21 cellular contexts compared by ENCODE assay signal in the genomic region with DNA sequence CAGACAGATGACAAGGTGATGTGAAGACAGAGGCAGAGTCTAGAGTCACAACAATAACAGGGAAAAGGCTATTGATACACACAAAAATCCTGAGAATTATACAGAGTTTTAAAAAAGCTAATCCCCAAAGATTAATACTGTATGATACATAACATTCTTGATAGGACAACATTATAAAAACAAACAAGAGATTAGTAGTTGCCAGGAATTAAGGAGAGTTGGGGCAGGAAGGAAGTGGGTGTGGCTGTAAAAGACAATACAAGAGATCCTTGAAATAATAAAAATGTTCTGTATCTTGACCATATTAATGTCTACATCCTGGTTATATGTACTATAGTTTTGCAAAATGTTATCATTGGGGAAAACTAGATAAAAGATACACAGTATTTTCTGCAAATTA.
A peak's percentile ranks its signal among the peaks of the same experiment; 100 is the strongest.
DNase-seq lines count a peak whose midpoint lies in the region; ATAC-seq, FAIRE-seq and TF ChIP-seq lines count a peak whose summit lies in the region.
"Had no signal": no experiment of that assay in that cellular context is flagged by ENCODE, and none has a peak within 500 bp of the region (broad histone marks: within the 10 kb centered on the region; RNA-seq: fewer than 3 reads in every experiment).

No MANE protein-coding gene starts in this region.

- H3K4me1 Mint-ChIP-seq in MCF 10A (ENCODE audit: insufficient read depth, unreplicated experiment): peaks cover 15% of the 10 kb centered on the region

- BruUV-seq in MCF 10A (replicated peaks; lab: Mats Ljungman, UMichigan): no TSS peak
- BruUV-seq in mammary epithelial cell (replicated peaks; lab: Mats Ljungman, UMichigan): no TSS peak

- in situ Hi-C loops in mammary epithelial cell (cut with MboI; ENCODE audit: low sequenced_read_pairs in 2 of 2): no loop called here

- no peaks in the 10 kb centered on the region for H3K27me3 ChIP-seq in mammary epithelial cell (ENCODE audit: insufficient read depth, low read length)
- H3K27me3 ChIP-seq: esophagus muscularis mucosa had no signal

- H2AFZ ChIP-seq in mammary epithelial cell (ENCODE audit: low read depth, low read length): no peak overlapping the region

- no peak overlapping the region for H3K4me2 ChIP-seq in mammary epithelial cell (ENCODE audit: insufficient read depth, low read depth, low read length)

- TF ChIP-seq POLR2A in GM12892 (IDR thresholded peaks at IDR 0.05; ENCODE audit: low read depth, low read length) (no peak), GM12891 (IDR thresholded peaks at IDR 0.05; ENCODE audit: low read depth, low read length) (no peak)

- H3K27ac Mint-ChIP-seq in MCF 10A (ENCODE audit: low read depth, unreplicated experiment): no peak overlapping the region
- H3K27ac Mint-ChIP-seq: activated naive CD4-positive, alpha-beta T cell treated with anti-CD3 and anti-CD28 coated beads, Interleukin-2, amount 50 U/mL, for 72 hours; memory B cell had no signal

- POLR2A ChIA-PET in MCF 10A (lab: Yijun Ruan, JAX): no interaction called here

- intact Hi-C loops in MCF 10A (cut with micrococcal nuclease): no loop called here
- intact Hi-C loops in mammary epithelial cell (cut with micrococcal nuclease): no loop called here

- no peak overlapping the region for H3K9ac ChIP-seq in mammary epithelial cell (ENCODE audit: insufficient read depth, low read length)

- H3K27ac ChIP-seq in mammary epithelial cell (ENCODE audit: insufficient read depth, low read depth, low read length) (no peak overlapping the region), VCaP (peak overlapping the region; percentile 40)
- H3K27ac ChIP-seq: esophagus muscularis mucosa, RWPE1 had no signal

- CTCF ChIA-PET in MCF 10A (lab: Yijun Ruan, JAX): no interaction called here
- CTCF ChIA-PET in mammary epithelial cell (lab: Charles Lee; ENCODE audit: low non-redundant PET): no interaction called here

- ATAC-seq in HG02678 (IDR thresholded peaks at IDR 0.05; ENCODE audit: unreplicated experiment): no peak
- ATAC-seq: activated CD4-positive, CD25-positive, alpha-beta regulatory T cell treated with anti-CD3 and anti-CD28 coated beads, Interleukin-2, amount 50 U/mL, for 24 hours; activated naive CD4-positive, alpha-beta T cell treated with anti-CD3 and anti-CD28 coated beads, Interleukin-2, amount 50 U/mL, for 72 hours; HCT116; right cardiac atrium had no signal

- TF ChIP-seq CTCF in MCF 10A (IDR thresholded peaks at IDR 0.05; ENCODE audit: unreplicated experiment): no peak
- TF ChIP-seq CTCF in mammary epithelial cell (conservative IDR thresholded peaks at IDR 0.05 in 1 of 2, IDR thresholded peaks at IDR 0.05 in 1 of 2; ENCODE audit: extremely low read depth in 1 of 2, insufficient read depth in 1 of 2, low read depth in 1 of 2, low read length in 2 of 2): no peak
- TF ChIP-seq CTCF in VCaP (conservative IDR thresholded peaks at IDR 0.05): no peak
- no peak for TF ChIP-seq CTCF in fibroblast of pulmonary artery (IDR thresholded peaks at IDR 0.05; ENCODE audit: low read length, missing control alignments)

- FAIRE-seq in GM12892 (lab: Jason Lieb, UNC) (no peak), GM12891 (lab: Jason Lieb, UNC) (no peak)

- no peaks in the 10 kb centered on the region for H3K36me3 Mint-ChIP-seq in MCF 10A (ENCODE audit: insufficient read depth, unreplicated experiment)
- H3K36me3 Mint-ChIP-seq: activated naive CD4-positive, alpha-beta T cell treated with anti-CD3 and anti-CD28 coated beads, Interleukin-2, amount 50 U/mL, for 72 hours had no signal

- H3K4me3 Mint-ChIP-seq in MCF 10A (ENCODE audit: unreplicated experiment): no peak overlapping the region
- H3K4me3 Mint-ChIP-seq: memory B cell had no signal

- DNase-seq in MCF 10A (ENCODE audit: unreplicated experiment) (peak; percentile 20), mammary epithelial cell (no peak), fibroblast of pulmonary artery (ENCODE audit: low read depth) (peak; percentile 72), GM12892 (ENCODE audit: insufficient read length) (no peak), GM12891 (ENCODE audit: insufficient read length, low spot score) (no peak), T-helper 1 cell (no peak)
- DNase-seq: 8988T; effector CD8-positive, alpha-beta T cell; KBM-7; NCI-H1694 treated with DMSO at 0.1 percent for 48 hours; NCI-H526 treated with DMSO at 0.1 percent for 48 hours; right cardiac atrium; trophoblast cell had no signal

- dilution Hi-C loops in mammary epithelial cell (cut with HindIII; ENCODE audit: low sequenced_read_pairs): no loop called here

- H3K4me3 ChIP-seq in mammary epithelial cell (replicated peaks in 1 of 3; ENCODE audit: insufficient read depth in 1 of 3, low read depth in 2 of 3, low read length in 3 of 3) (no peak overlapping the region), fibroblast of pulmonary artery (replicated peaks; ENCODE audit: low read depth, low read length) (no peak overlapping the region)
- H3K4me3 ChIP-seq: esophagus muscularis mucosa had no signal

- H3K79me2 ChIP-seq in mammary epithelial cell (ENCODE audit: insufficient read depth, low read length): no peaks in the 10 kb centered on the region

- H3K36me3 ChIP-seq in mammary epithelial cell (ENCODE audit: insufficient read depth, low read length): no peaks in the 10 kb centered on the region
- H3K36me3 ChIP-seq: esophagus muscularis mucosa had no signal

- no peaks in the 10 kb centered on the region for H3K9me3 Mint-ChIP-seq in MCF 10A (ENCODE audit: unreplicated experiment)
- H3K9me3 Mint-ChIP-seq: activated naive CD4-positive, alpha-beta T cell treated with anti-CD3 and anti-CD28 coated beads, Interleukin-2, amount 50 U/mL, for 72 hours; memory B cell had no signal

- no peaks in the 10 kb centered on the region for H3K9me3 ChIP-seq in mammary epithelial cell (replicated peaks; ENCODE audit: insufficient read depth, low read length)
- H3K9me3 ChIP-seq: esophagus muscularis mucosa had no signal

- H3K4me1 ChIP-seq in mammary epithelial cell (ENCODE audit: insufficient read depth, low read length): no peaks in the 10 kb centered on the region
- H3K4me1 ChIP-seq: esophagus muscularis mucosa had no signal

- H3K27me3 Mint-ChIP-seq in MCF 10A (ENCODE audit: insufficient read depth, unreplicated experiment): no peaks in the 10 kb centered on the region
- H3K27me3 Mint-ChIP-seq: memory B cell had no signal

- H4K20me1 ChIP-seq in mammary epithelial cell (ENCODE audit: insufficient read depth, low read length): no peaks in the 10 kb centered on the region

TF ChIP-seq in GM12891, 5 proteins besides CTCF, POLR2A, EP300 and RAD21:
- no peak for TF ChIP-seq POU2F2 (IDR thresholded peaks at IDR 0.05; ENCODE audit: low read depth, low read length)
- TF ChIP-seq POLR2AphosphoS5 (IDR thresholded peaks at IDR 0.05; ENCODE audit: low read depth, low read length): no peak
- TF ChIP-seq PAX5 (IDR thresholded peaks at IDR 0.05; ENCODE audit: insufficient read depth, low read length, severe bottlenecking): no peak
- TF ChIP-seq SPI1 (IDR thresholded peaks at IDR 0.05; ENCODE audit: low read depth, low read length): no peak
- TF ChIP-seq TAF1 (IDR thresholded peaks at IDR 0.05; ENCODE audit: low read depth, low read length): no peak
TF ChIP-seq in GM12891: peak in this region for 0.

Comparison
In these comparisons a context has a peak if more than half of its experiments do, and no peak if none do; other contexts are left out.
1. DNase-seq: peak in MCF 10A (single experiment) and fibroblast of pulmonary artery (single experiment); none in mammary epithelial cell (single experiment), GM12892 (single experiment), GM12891 (single experiment) and T-helper 1 cell (0 of 5).